23 cellular contexts compared by ENCODE assay signal in the genomic region with DNA sequence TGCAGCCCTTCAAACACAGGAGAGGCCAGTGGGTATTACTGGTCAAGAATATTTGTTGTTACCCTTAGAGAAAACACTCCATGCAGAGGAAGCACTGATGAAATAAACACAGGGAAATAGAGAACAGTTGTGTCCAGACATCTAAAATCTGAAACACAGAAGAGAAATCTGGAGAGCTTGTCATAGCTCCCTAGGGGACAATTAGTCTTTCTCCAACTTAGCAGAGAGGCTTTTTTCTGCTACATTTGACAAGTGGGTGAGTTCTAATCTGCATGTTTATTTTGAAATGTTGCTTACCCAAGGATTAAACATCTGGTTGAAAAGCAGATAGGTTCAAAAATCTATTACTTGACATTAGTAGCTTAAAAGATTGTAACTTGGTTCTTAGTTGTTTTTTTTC.
"Had no signal": no experiment of that assay in that cellular context is flagged by ENCODE, and none has a peak within 500 bp of the region (broad histone marks: within the 10 kb centered on the region; RNA-seq: fewer than 3 reads in every experiment).

No MANE protein-coding gene starts in this region.

- H3K4me1 ChIP-seq: gastroesophageal sphincter, left ventricle myocardium inferior, prostate gland, tibial nerve, uterus had no signal

- H3K4me1 Mint-ChIP-seq: activated CD4-positive, alpha-beta T cell treated with anti-CD3 and anti-CD28 coated beads, Interleukin-2, amount 10 ng/mL, durations not matched to agents 24 days and 14 days; memory B cell; nephron had no signal

- H3K9me3 Mint-ChIP-seq: nephron had no signal

- ATAC-seq: activated naive CD4-positive, alpha-beta T cell treated with anti-CD3 and anti-CD28 coated beads, Interleukin-2, amount 50 U/mL, for 72 hours; activated T-cell treated with anti-CD3 and anti-CD28 coated beads, Interleukin-2, amount 50 U/mL, for 72 hours; gastroesophageal sphincter; right cardiac atrium had no signal

- H3K36me3 Mint-ChIP-seq: activated naive CD4-positive, alpha-beta T cell treated with anti-CD3 and anti-CD28 coated beads, Interleukin-2, amount 50 U/mL, for 72 hours; memory B cell had no signal

- H3K36me3 ChIP-seq: gastroesophageal sphincter, left ventricle myocardium inferior, prostate gland, tibial nerve, uterus had no signal

- H3K4me2 ChIP-seq: hepatocyte had no signal

- H3K4me3 ChIP-seq: gastroesophageal sphincter, hepatocyte, left ventricle myocardium inferior, prostate gland, tibial nerve, uterus had no signal

- H2AFZ ChIP-seq: hepatocyte had no signal

- H3K27ac Mint-ChIP-seq: activated CD4-positive, alpha-beta T cell treated with anti-CD3 and anti-CD28 coated beads, Interleukin-2, amount 10 ng/mL, durations not matched to agents 24 days and 14 days; activated T-cell treated with anti-CD3 and anti-CD28 coated beads, Interleukin-2, amount 50 U/mL, for 72 hours; memory B cell; nephron had no signal

- DNase-seq: activated CD4-positive, alpha-beta T cell treated with anti-CD3 and anti-CD28 coated beads, Interleukin-2, amount 10 ng/mL, durations not matched to agents 24 days and 14 days; activated CD4-positive, CD25-positive, alpha-beta regulatory T cell; activated CD8-positive, alpha-beta memory T cell treated with anti-CD3 and anti-CD28 coated beads, Interleukin-2, amount 50 U/mL, for 48 hours; activated gamma-delta T cell; activated T-cell treated with anti-CD3 and anti-CD28 coated beads, Interleukin-2, amount 50 U/mL, for 72 hours; amniotic stem cell; erythroblast; kidney; left ventricle myocardium inferior; right cardiac atrium; small intestine; stimulated activated CD4-positive, alpha-beta T cell treated with anti-CD3 and anti-CD28 coated beads, Interleukin-4, amount 100 ng/mL, for 4 hours; stimulated activated CD8-positive, alpha-beta memory T cell treated with anti-CD3 and anti-CD28 coated beads, Interleukin-4, amount 100 ng/mL, for 48 hours; stimulated activated naive CD4-positive, alpha-beta T cell treated with Interleukin-2 at 50 U/mL for 16 hours; substantia nigra; uterus had no signal

- H3K27me3 ChIP-seq: gastroesophageal sphincter, hepatocyte, tibial nerve, uterus had no signal

- H3K79me2 ChIP-seq: hepatocyte had no signal

- H3K27me3 Mint-ChIP-seq: activated CD4-positive, alpha-beta T cell treated with anti-CD3 and anti-CD28 coated beads, Interleukin-2, amount 10 ng/mL, durations not matched to agents 24 days and 14 days; memory B cell had no signal

- H3K27ac ChIP-seq: gastroesophageal sphincter, hepatocyte, left ventricle myocardium inferior, prostate gland, tibial nerve, uterus had no signal

- H3K4me3 Mint-ChIP-seq: activated CD4-positive, alpha-beta T cell treated with anti-CD3 and anti-CD28 coated beads, Interleukin-2, amount 10 ng/mL, durations not matched to agents 24 days and 14 days; activated T-cell treated with anti-CD3 and anti-CD28 coated beads, Interleukin-2, amount 50 U/mL, for 72 hours; memory B cell; nephron had no signal
